ENCODE assay signal across 8 cellular contexts in genomic region chr17:59220328-59221158, GRCh38. TPM values are rescaled to one million over a fixed set of nuclear protein-coding genes. Genes with fewer than 3 reads are reported as not detected.
DNase-seq lines count a peak whose midpoint lies in the region; ATAC-seq and TF ChIP-seq lines count a peak whose summit lies in the region.

GDPD1 (plus strand) TSS chr17:59220511; CDS start chr17:59220610, 99 bp downstream.

- H3K27me3 ChIP-seq in BE2C, result no peaks in the 10 kb centered on the region
- no peaks in the 10 kb centered on the region for H3K27me3 ChIP-seq in kidney epithelial cell (ENCODE audit: control insufficient read depth, insufficient read depth, low read length)

- DNase-seq in BE2C (peak; percentile 99), NCI-H446 (lab: John Stamatoyannopoulos, UW) (peak; percentile 78 to 96), cerebellum (ENCODE audit: low spot score) (peak; percentile 93), kidney epithelial cell (ENCODE audit: low read depth) (peak; percentile 69)
- peak; percentile 98 for DNase-seq in activated CD4-positive, CD25-positive, alpha-beta regulatory T cell treated with anti-CD3 and anti-CD28 coated beads, Interleukin-2, amount 50 U/mL, for 72 hours
- peak; percentile 98 for DNase-seq in stimulated activated CD4-positive, alpha-beta T cell treated with anti-CD3 and anti-CD28 coated beads, Interleukin-15, amount 100 ng/mL, for 24 hours

- H3K4me1 ChIP-seq in BE2C, result no peaks in the 10 kb centered on the region

- TF ChIP-seq CTCF in BE2C (IDR thresholded peaks at IDR 0.05; ENCODE audit: low read depth, low read length) (peak; percentile 56), kidney epithelial cell (IDR thresholded peaks at IDR 0.05; ENCODE audit: insufficient read depth, low read length, poor library complexity, severe bottlenecking) (peak; percentile 48)

- peak within 1 kb of the TSS; percentile 93 for H3K4me3 ChIP-seq in BE2C (ENCODE audit: low read depth, low read length)
- H3K4me3 ChIP-seq in kidney epithelial cell (ENCODE audit: low read depth, low read length), result peak within 1 kb of the TSS; percentile 86

- peak; percentile 72 for ATAC-seq in HG03378 (IDR thresholded peaks at IDR 0.05; ENCODE audit: unreplicated experiment)

- TF ChIP-seq POLR2A in GM19099 (IDR thresholded peaks at IDR 0.05; ENCODE audit: extremely low read depth, insufficient read length, low read depth), result peak; percentile 56

- H3K36me3 ChIP-seq in BE2C, result no peaks in the 10 kb centered on the region
- no peaks in the 10 kb centered on the region for H3K36me3 ChIP-seq in kidney epithelial cell (ENCODE audit: control insufficient read depth, insufficient read depth, low read length)

- H3K9me3 ChIP-seq in BE2C, result no peaks in the 10 kb centered on the region

RNA-seq across cellular contexts. Expression of gene GDPD1, which starts in this region (rescaled TPM):
- 8.0 TPM for polyA plus RNA-seq in BE2C (2012; ENCODE audit: insufficient read depth, insufficient read length, low read depth)
- total RNA-seq in cerebellum (31.8 TPM), kidney epithelial cell (1.7 and 2.7 TPM in 2 replicates)

Comparison
In these comparisons a context has a peak if more than half of its experiments do, and no peak if none do; other contexts are left out.
1. Peak in every context shown above with its lines: DNase-seq, ATAC-seq and H3K4me3 ChIP-seq.